Comparison of ENCODE assay signal across 30 cellular contexts in the genomic region with DNA sequence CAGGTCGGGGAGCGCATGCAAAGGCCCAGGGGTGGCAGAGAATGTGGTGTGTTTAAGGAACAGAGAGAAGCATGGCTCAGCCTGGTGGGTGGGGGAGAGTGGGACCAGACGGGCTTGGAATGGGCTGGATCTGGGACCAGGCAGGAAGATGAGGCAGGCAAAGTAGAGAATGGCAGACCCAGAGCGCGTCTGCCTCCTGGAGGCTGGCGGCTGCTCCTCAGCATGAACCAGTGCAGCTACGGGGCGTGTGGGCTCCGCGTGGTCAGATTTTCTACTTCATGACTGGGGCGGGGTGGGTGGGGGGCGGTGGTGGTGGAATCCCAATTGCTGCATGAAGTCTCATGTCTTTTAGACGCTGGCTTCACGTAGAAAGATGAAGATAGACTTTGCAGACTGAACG.
"Had no signal": no experiment of that assay in that cellular context is flagged by ENCODE, and none has a peak within 500 bp of the region (broad histone marks: within the 10 kb centered on the region; RNA-seq: fewer than 3 reads in every experiment).

No MANE protein-coding gene starts in this region.

- H3K4me3 Mint-ChIP-seq: activated CD4-positive, alpha-beta T cell treated with anti-CD3 and anti-CD28 coated beads for 36 hours; activated CD8-positive, alpha-beta memory T cell treated with anti-CD3 and anti-CD28 coated beads, Interleukin-2, amount 10 ng/mL, durations not matched to agents 7 days and 5 days; activated CD8-positive, alpha-beta T cell treated with anti-CD3 and anti-CD28 coated beads, Interleukin-2, amount 10 ng/mL, durations not matched to agents 7 days and 5 days; natural killer cell treated with Interleukin-12 subunit alpha and Interleukin-12 subunit beta and Interleukin-15 and Interleukin-18, amount 100 ng/mL, for 72 hours; T-cell; T-helper 2 cell treated with Interferon-gamma antibody and Interleukin-4, amounts not matched to agents 5 μg/mL and 100 μg/mL, for 36 hours had no signal

- H3K4me1 ChIP-seq: left ventricle myocardium inferior, prostate gland, upper lobe of right lung had no signal

- H3K36me3 ChIP-seq: left ventricle myocardium inferior, ovary, prostate gland, thoracic aorta, upper lobe of right lung had no signal

- H3K36me3 Mint-ChIP-seq: activated CD8-positive, alpha-beta memory T cell treated with anti-CD3 and anti-CD28 coated beads, Interleukin-2, amount 10 ng/mL, durations not matched to agents 7 days and 5 days; activated naive CD4-positive, alpha-beta T cell treated with anti-CD3 and anti-CD28 coated beads, Interleukin-2, amount 50 U/mL, for 72 hours; natural killer cell treated with Interleukin-12 subunit alpha and Interleukin-12 subunit beta and Interleukin-15 and Interleukin-18, amount 100 ng/mL, for 72 hours; T-cell had no signal

- H3K27me3 Mint-ChIP-seq: activated CD4-positive, alpha-beta T cell treated with anti-CD3 and anti-CD28 coated beads for 36 hours; activated CD8-positive, alpha-beta memory T cell treated with anti-CD3 and anti-CD28 coated beads, Interleukin-2, amount 10 ng/mL, durations not matched to agents 7 days and 5 days; T-cell had no signal

- H3K27me3 ChIP-seq: ovary, upper lobe of right lung had no signal

- H3K27ac ChIP-seq: left ventricle myocardium inferior, ovary, prostate gland, skin epidermis, thoracic aorta, upper lobe of right lung had no signal

- ATAC-seq: activated CD4-positive, alpha-beta T cell treated with anti-CD3 and anti-CD28 coated beads for 36 hours; activated CD8-positive, alpha-beta memory T cell treated with anti-CD3 and anti-CD28 coated beads, Interleukin-2, amount 10 ng/mL, durations not matched to agents 7 days and 5 days; activated CD8-positive, alpha-beta T cell treated with anti-CD3 and anti-CD28 coated beads, Interleukin-2, amount 10 ng/mL, durations not matched to agents 7 days and 5 days; activated naive CD4-positive, alpha-beta T cell treated with anti-CD3 and anti-CD28 coated beads, Interleukin-2, amount 50 U/mL, for 72 hours; mucosa of descending colon; natural killer cell treated with Interleukin-12 subunit alpha and Interleukin-12 subunit beta and Interleukin-15 and Interleukin-18, amount 100 ng/mL, for 72 hours; sciatic nerve; stimulated activated naive CD8-positive, alpha-beta T cell treated with anti-CD3 and anti-CD28 coated beads, Interleukin-15, Interleukin-2, amounts not matched to agents 100 U/mL and 50 U/mL, for 24 hours; T-cell had no signal

- H3K9me3 Mint-ChIP-seq: activated naive CD4-positive, alpha-beta T cell treated with anti-CD3 and anti-CD28 coated beads, Interleukin-2, amount 50 U/mL, for 72 hours; activated T-helper 2 cell treated with anti-CD3 and anti-CD28 coated beads, Interferon-gamma antibody, Interleukin-2, Interleukin-4, amounts not matched to agents 10 μg/mL and 5 μg/mL and 100 μg/mL, durations not matched to agents 14 hours and 24 hours and 36 hours; natural killer cell treated with Interleukin-12 subunit alpha and Interleukin-12 subunit beta and Interleukin-15 and Interleukin-18, amount 100 ng/mL, for 72 hours; T-helper 2 cell treated with Interferon-gamma antibody and Interleukin-4, amounts not matched to agents 5 μg/mL and 100 μg/mL, for 36 hours had no signal

- H3K27ac Mint-ChIP-seq: activated CD4-positive, alpha-beta T cell treated with anti-CD3 and anti-CD28 coated beads for 36 hours; activated CD8-positive, alpha-beta memory T cell treated with anti-CD3 and anti-CD28 coated beads, Interleukin-2, amount 10 ng/mL, durations not matched to agents 7 days and 5 days; activated CD8-positive, alpha-beta T cell treated with anti-CD3 and anti-CD28 coated beads, Interleukin-2, amount 10 ng/mL, durations not matched to agents 7 days and 5 days; activated naive CD4-positive, alpha-beta T cell treated with anti-CD3 and anti-CD28 coated beads, Interleukin-2, amount 50 U/mL, for 72 hours; activated T-helper 2 cell treated with anti-CD3 and anti-CD28 coated beads, Interferon-gamma antibody, Interleukin-2, Interleukin-4, amounts not matched to agents 10 μg/mL and 5 μg/mL and 100 μg/mL, durations not matched to agents 14 hours and 24 hours and 36 hours; natural killer cell treated with Interleukin-12 subunit alpha and Interleukin-12 subunit beta and Interleukin-15 and Interleukin-18, amount 100 ng/mL, for 72 hours; T-cell; T-helper 2 cell treated with Interferon-gamma antibody and Interleukin-4, amounts not matched to agents 5 μg/mL and 100 μg/mL, for 36 hours had no signal

- H3K4me1 Mint-ChIP-seq: activated CD4-positive, alpha-beta T cell treated with anti-CD3 and anti-CD28 coated beads for 36 hours; activated CD8-positive, alpha-beta memory T cell treated with anti-CD3 and anti-CD28 coated beads, Interleukin-2, amount 10 ng/mL, durations not matched to agents 7 days and 5 days; T-cell had no signal

- DNase-seq: activated CD4-positive, alpha-beta T cell treated with anti-CD3 and anti-CD28 coated beads for 36 hours; activated CD4-positive, CD25-positive, alpha-beta regulatory T cell; activated CD8-positive, alpha-beta memory T cell treated with anti-CD3 and anti-CD28 coated beads, Interleukin-2, amount 10 ng/mL, durations not matched to agents 7 days and 5 days; activated CD8-positive, alpha-beta T cell treated with anti-CD3 and anti-CD28 coated beads, Interleukin-2, amount 10 ng/mL, durations not matched to agents 7 days and 5 days; activated T-cell treated with anti-CD3 and anti-CD28 coated beads, Interleukin-2, amount 50 U/mL, for 48 hours; effector CD4-positive, alpha-beta T cell; erythroblast; foreskin fibroblast; head of caudate nucleus; hippocampal formation; left ventricle myocardium inferior; mucosa of descending colon; ovary; retina; stimulated activated CD4-positive, alpha-beta T cell treated with anti-CD3 and anti-CD28 coated beads, Interleukin-12 subunit alpha, Interleukin-12 subunit beta, amount 100 ng/mL, for 4 hours; stimulated activated CD4-positive, alpha-beta T cell treated with anti-CD3 and anti-CD28 coated beads, Interleukin-4, amount 100 ng/mL, for 1 hour; stimulated activated naive CD8-positive, alpha-beta T cell treated with anti-CD3 and anti-CD28 coated beads, Interleukin-15, Interleukin-2, amounts not matched to agents 100 U/mL and 50 U/mL, for 24 hours; T-cell; upper lobe of right lung had no signal

- H3K9me3 ChIP-seq: mucosa of descending colon, ovary, prostate gland, thoracic aorta, upper lobe of right lung had no signal

- FAIRE-seq: colon, endometrium had no signal

- H3K4me3 ChIP-seq: left ventricle myocardium inferior, lung, mucosa of descending colon, ovary, prostate gland, skin epidermis, thoracic aorta, upper lobe of right lung had no signal
